8 cellular contexts compared by ENCODE assay signal in the genomic region with DNA sequence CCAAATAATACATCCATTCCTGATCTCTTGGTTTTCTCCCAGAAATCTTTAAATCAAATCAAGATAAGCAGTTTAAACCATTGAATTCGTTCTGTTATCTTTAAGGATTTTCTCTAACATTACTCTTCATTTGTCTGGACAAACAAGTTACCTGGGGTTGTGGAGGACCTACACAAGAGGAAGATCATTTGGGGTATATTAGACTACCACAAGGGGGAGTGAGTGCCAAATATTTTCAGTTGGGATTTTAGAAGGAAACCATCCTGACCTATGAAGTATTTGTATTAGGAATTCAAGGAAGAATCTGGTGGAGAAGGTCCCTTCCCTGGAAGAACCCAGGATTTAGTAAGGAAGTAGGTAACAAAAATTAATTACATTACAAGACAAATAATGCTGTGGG. TPM values are rescaled to one million over a fixed set of nuclear protein-coding genes. Genes with fewer than 3 reads are reported as not detected.
DNase-seq lines count a peak whose midpoint lies in the region; ATAC-seq and TF ChIP-seq lines count a peak whose summit lies in the region.

No MANE protein-coding gene starts in this region.

- BruUV-seq in PC-9 (replicated peaks; lab: Mats Ljungman, UMichigan) = no TSS peak

- ATAC-seq in HG02798 (IDR thresholded peaks at IDR 0.05; ENCODE audit: poor library complexity, unreplicated experiment) = no peak

- H3K4me3 ChIP-seq in left ventricle myocardium inferior = no peak overlapping the region
- no peak overlapping the region for H3K4me3 ChIP-seq in PC-9

- no peaks in the 10 kb centered on the region for H3K79me2 ChIP-seq in PC-9 (ENCODE audit: low read depth)

- no peaks in the 10 kb centered on the region for H3K36me3 ChIP-seq in left ventricle myocardium inferior
- H3K36me3 ChIP-seq in PC-9 (ENCODE audit: low read depth) = no peaks in the 10 kb centered on the region

- DNase-seq in left ventricle myocardium inferior = no peak
- DNase-seq in cardiac septum (ENCODE audit: low spot score) = no peak
- DNase-seq in PC-9 = peak in 1 of 2 experiments; percentile 35
- DNase-seq in fibroblast of peridontal ligament (ENCODE audit: extremely low read depth) = peak; percentile 5
- DNase-seq in activated CD4-positive, alpha-beta T cell treated with anti-CD3 and anti-CD28 coated beads for 48 hours = no peak
- DNase-seq in NOMO-1 treated with DMSO at 0.1 percent for 48 hours (lab: John Stamatoyannopoulos, UW; ENCODE audit: unreplicated experiment) = no peak
- DNase-seq in central memory CD4-positive, alpha-beta T cell = no peak

- POLR2A ChIA-PET in PC-9 (lab: Charles Lee; ENCODE audit: unreplicated experiment) = no interaction called here

- H3K27ac ChIP-seq in left ventricle myocardium inferior (replicated peaks) (no peak overlapping the region), PC-9 (no peak overlapping the region)

- intact Hi-C loops in left ventricle myocardium inferior (cut with micrococcal nuclease) = no loop called here
- intact Hi-C loops in cardiac septum (cut with DNase I) = no loop called here
- intact Hi-C loops in PC-9 (cut with micrococcal nuclease; ENCODE audit: unreplicated experiment) = loop anchor here (1.0 kb wide), 1 partner anchor 115 kb away; no protein-coding TSS in a partner anchor

- CTCF ChIA-PET in PC-9 (lab: Charles Lee) = interaction anchor here (0.6 to 1.0 kb wide), 2 partner anchors 45 to 87 kb away, joined by 3 to 14 read pairs; no protein-coding TSS in a partner anchor

- peaks cover 15% of the 10 kb centered on the region; the same call in 1 of the 2 replicates for H3F3A ChIP-seq in PC-9 (ENCODE audit: insufficient read depth, low read depth)

- H3K9me2 ChIP-seq in PC-9 (ENCODE audit: insufficient read depth) = no peaks in the 10 kb centered on the region

- H3K4me1 ChIP-seq in left ventricle myocardium inferior = no peaks in the 10 kb centered on the region
- H3K4me1 ChIP-seq in PC-9 (replicated peaks; ENCODE audit: insufficient read depth) = peaks cover 19% of the 10 kb centered on the region

- TF ChIP-seq CTCF in left ventricle myocardium inferior (IDR thresholded peaks at IDR 0.05; ENCODE audit: borderline replicate concordance) = peak; percentile 50
- TF ChIP-seq CTCF in PC-9 (conservative IDR thresholded peaks at IDR 0.05) = peak; percentile 72

- no peak overlapping the region for H2AFZ ChIP-seq in PC-9

- H3K27me3 ChIP-seq in left ventricle myocardium inferior (ENCODE audit: low read depth) (peaks cover 64% of the 10 kb centered on the region), PC-9 (ENCODE audit: insufficient read depth, low read depth) (no peaks in the 10 kb centered on the region)

- H3K9me3 ChIP-seq in left ventricle myocardium inferior (replicated peaks) = no peaks in the 10 kb centered on the region
- H3K9me3 ChIP-seq in PC-9 (ENCODE audit: insufficient read depth, low read depth) = no peaks in the 10 kb centered on the region

- H3K4me2 ChIP-seq in PC-9 = no peak overlapping the region

- no peaks in the 10 kb centered on the region for H4K20me1 ChIP-seq in PC-9 (ENCODE audit: insufficient read depth)

RNA-seq across cellular contexts. Expression of a gene that starts 12.0 kb away (rescaled TPM):
- not detected for total RNA-seq in left ventricle myocardium inferior
- total RNA-seq in cardiac septum = not detected
- 0.02 and 0.15 TPM in 2 replicates for total RNA-seq in PC-9 (2021)

RNA-seq across cellular contexts. Expression of a gene that starts 46.6 kb away (rescaled TPM):
- 37.8 TPM for total RNA-seq in left ventricle myocardium inferior
- 31.8 TPM for total RNA-seq in cardiac septum
- total RNA-seq in PC-9 (2021) = 60.8 and 80.7 TPM in 2 replicates

RNA-seq across cellular contexts. Expression of a gene that starts 59.2 kb away (rescaled TPM):
- total RNA-seq in left ventricle myocardium inferior (not detected), cardiac septum (not detected), PC-9 (2021) (not detected in 2 replicates)
